ENCODE assay signal across 1 cellular context in genomic region chr2:42360890-42361727, GRCh38.
TF ChIP-seq lines count a peak whose summit lies in the region.

TSS of gene COX7A2L (minus strand) at chr2:42361217. CDS start at chr2:42361161, 56 bp downstream.

TF ChIP-seq in HepG2, 621 proteins besides CTCF, POLR2A, EP300 and RAD21 (continued from another document and continues in another):
- 0 out of 2 replicates have a peak, but pooled peaks have one; percentile 49 for TF ChIP-seq PRDM15 (CRISPR knock-in tag; IDR thresholded peaks at IDR 0.05)
- no peak for TF ChIP-seq GABPA (IDR thresholded peaks at IDR 0.05; ENCODE audit: low read depth, low read length)
- TF ChIP-seq GABPA (CRISPR knock-in tag; IDR thresholded peaks at IDR 0.05; ENCODE audit: low read depth): peak; percentile 70
- TF ChIP-seq ZSCAN25 (CRISPR knock-in tag; IDR thresholded peaks at IDR 0.05): peak; percentile 68
- no peak for TF ChIP-seq ZNF207 (IDR thresholded peaks at IDR 0.05; ENCODE audit: borderline replicate concordance)
- peak; percentile 58; the same call in 1 of the 2 replicates for TF ChIP-seq ZNF124 (CRISPR knock-in tag; IDR thresholded peaks at IDR 0.05)
- peak; percentile 64; the same call in 1 of the 2 replicates for TF ChIP-seq CAMTA2 (CRISPR knock-in tag; IDR thresholded peaks at IDR 0.05; ENCODE audit: borderline replicate concordance)
- TF ChIP-seq KMT2B (CRISPR knock-in tag; IDR thresholded peaks at IDR 0.05): peak; percentile 93
- peak; percentile 68; the same call in 1 of the 2 replicates for TF ChIP-seq ZNF317 (CRISPR knock-in tag; IDR thresholded peaks at IDR 0.05)
- TF ChIP-seq TARDBP (CRISPR knock-in tag; IDR thresholded peaks at IDR 0.05): peak; percentile 59; the same call in 1 of the 2 replicates
- TF ChIP-seq NFE2L1 (CRISPR knock-in tag; IDR thresholded peaks at IDR 0.05; ENCODE audit: borderline replicate concordance): no peak
- peak; percentile 55 for TF ChIP-seq SOX5 (CRISPR knock-in tag; IDR thresholded peaks at IDR 0.05; ENCODE audit: borderline replicate concordance)
- peak; percentile 31 for TF ChIP-seq SRSF1 (optimal IDR thresholded peaks at IDR 0.05; ENCODE audit: low read depth, low read length)
- peak; percentile 58; the same call in 1 of the 2 replicates for TF ChIP-seq ZBTB7B (CRISPR knock-in tag; IDR thresholded peaks at IDR 0.05)
- peak; percentile 78; the same call in 1 of the 2 replicates for TF ChIP-seq NRL (CRISPR knock-in tag; IDR thresholded peaks at IDR 0.05; ENCODE audit: borderline replicate concordance)
- TF ChIP-seq POGK (CRISPR knock-in tag; conservative IDR thresholded peaks at IDR 0.05): peak; percentile 68
- 0 out of 2 replicates have a peak, but pooled peaks have one; percentile 47 for TF ChIP-seq KDM3A (CRISPR knock-in tag; IDR thresholded peaks at IDR 0.05; ENCODE audit: low read depth)
- no peak for TF ChIP-seq CHD4 (IDR thresholded peaks at IDR 0.05; ENCODE audit: borderline replicate concordance, low read length)
- TF ChIP-seq PHF5A (CRISPR knock-in tag; IDR thresholded peaks at IDR 0.05; ENCODE audit: low read depth, unreplicated experiment): peak; percentile 24
- no peak for TF ChIP-seq RARG (CRISPR knock-in tag; IDR thresholded peaks at IDR 0.05; ENCODE audit: low read depth)
- no peak for TF ChIP-seq SSRP1 (CRISPR knock-in tag; IDR thresholded peaks at IDR 0.05)
- 0 out of 2 replicates have a peak, but pooled peaks have one; percentile 79 for TF ChIP-seq ZBED4 (CRISPR knock-in tag; IDR thresholded peaks at IDR 0.05; ENCODE audit: borderline replicate concordance)
- peak; percentile 73; the same call in 1 of the 2 replicates for TF ChIP-seq HOXA5 (CRISPR knock-in tag; IDR thresholded peaks at IDR 0.05)
- no peak; the same call in 1 of the 2 replicates for TF ChIP-seq ZNF12 (CRISPR knock-in tag; IDR thresholded peaks at IDR 0.05)
- TF ChIP-seq SIN3A (IDR thresholded peaks at IDR 0.05; ENCODE audit: borderline replicate concordance, low read depth, low read length): peak; percentile 74; the same call in 1 of the 2 replicates
- no peak for TF ChIP-seq SMARCE1 (IDR thresholded peaks at IDR 0.05; ENCODE audit: borderline replicate concordance)
- no peak for TF ChIP-seq HNRNPK (IDR thresholded peaks at IDR 0.05; ENCODE audit: low read depth, low read length, poor library complexity, severe bottlenecking)
- TF ChIP-seq SETDB1 (CRISPR knock-in tag; IDR thresholded peaks at IDR 0.05; ENCODE audit: borderline replicate concordance): no peak
- no peak for TF ChIP-seq HNRNPH1 (optimal IDR thresholded peaks at IDR 0.05; ENCODE audit: low read depth, low read length)
- TF ChIP-seq CCDC6 (CRISPR knock-in tag; IDR thresholded peaks at IDR 0.05): no peak; the same call in 1 of the 2 replicates
- no peak for TF ChIP-seq NFE2L2 (IDR thresholded peaks at IDR 0.05; ENCODE audit: low read length)
- TF ChIP-seq FOXK2 (IDR thresholded peaks at IDR 0.05): peak; percentile 7; the same call in 1 of the 2 replicates
- peak; percentile 92 for TF ChIP-seq ZNF891 (CRISPR knock-in tag; IDR thresholded peaks at IDR 0.05)
- TF ChIP-seq SNAPC2 (CRISPR knock-in tag; IDR thresholded peaks at IDR 0.05): no peak
- peak; percentile 68 for TF ChIP-seq DBP (CRISPR knock-in tag; IDR thresholded peaks at IDR 0.05; ENCODE audit: not compliant biosample characterization)
- 0 out of 2 replicates have a peak, but pooled peaks have one; percentile 50 for TF ChIP-seq ZNF770 (CRISPR knock-in tag; IDR thresholded peaks at IDR 0.05)
- no peak for TF ChIP-seq ZNF597 (CRISPR knock-in tag; IDR thresholded peaks at IDR 0.05)
- TF ChIP-seq EZH2 (conservative IDR thresholded peaks at IDR 0.05; ENCODE audit: low read depth, low read length): no peak
- peak in 1 of 2 experiments; percentile 63; a peak in 1 of 4 replicates for TF ChIP-seq ATF4 (CRISPR knock-in tag; IDR thresholded peaks at IDR 0.05)
- TF ChIP-seq PITX1 (CRISPR knock-in tag; IDR thresholded peaks at IDR 0.05): peak; percentile 88
- peak; percentile 65; the same call in 1 of the 2 replicates for TF ChIP-seq RCOR2 (CRISPR knock-in tag; IDR thresholded peaks at IDR 0.05)
- TF ChIP-seq HINFP (CRISPR knock-in tag; IDR thresholded peaks at IDR 0.05; ENCODE audit: low read depth): no peak; the same call in 1 of the 2 replicates
- 0 out of 2 replicates have a peak, but pooled peaks have one; percentile 19 for TF ChIP-seq ZNF629 (CRISPR knock-in tag; conservative IDR thresholded peaks at IDR 0.05)
- no peak for TF ChIP-seq TCF12 (IDR thresholded peaks at IDR 0.05)
- TF ChIP-seq TCF12 (CRISPR knock-in tag; IDR thresholded peaks at IDR 0.05): peak; percentile 74; the same call in 1 of the 2 replicates
- TF ChIP-seq FOXM1 (CRISPR knock-in tag; IDR thresholded peaks at IDR 0.05): no peak
- no peak for TF ChIP-seq ELF4 (CRISPR knock-in tag; IDR thresholded peaks at IDR 0.05; ENCODE audit: borderline replicate concordance)
- no peak for TF ChIP-seq CREBL2 (CRISPR knock-in tag; IDR thresholded peaks at IDR 0.05; ENCODE audit: borderline replicate concordance)
- TF ChIP-seq ZNF761 (CRISPR knock-in tag; conservative IDR thresholded peaks at IDR 0.05): no peak
- TF ChIP-seq ZNF75D (CRISPR knock-in tag; IDR thresholded peaks at IDR 0.05; ENCODE audit: borderline replicate concordance): no peak
